ENCODE assay signal across 12 cellular contexts in the genomic region with DNA sequence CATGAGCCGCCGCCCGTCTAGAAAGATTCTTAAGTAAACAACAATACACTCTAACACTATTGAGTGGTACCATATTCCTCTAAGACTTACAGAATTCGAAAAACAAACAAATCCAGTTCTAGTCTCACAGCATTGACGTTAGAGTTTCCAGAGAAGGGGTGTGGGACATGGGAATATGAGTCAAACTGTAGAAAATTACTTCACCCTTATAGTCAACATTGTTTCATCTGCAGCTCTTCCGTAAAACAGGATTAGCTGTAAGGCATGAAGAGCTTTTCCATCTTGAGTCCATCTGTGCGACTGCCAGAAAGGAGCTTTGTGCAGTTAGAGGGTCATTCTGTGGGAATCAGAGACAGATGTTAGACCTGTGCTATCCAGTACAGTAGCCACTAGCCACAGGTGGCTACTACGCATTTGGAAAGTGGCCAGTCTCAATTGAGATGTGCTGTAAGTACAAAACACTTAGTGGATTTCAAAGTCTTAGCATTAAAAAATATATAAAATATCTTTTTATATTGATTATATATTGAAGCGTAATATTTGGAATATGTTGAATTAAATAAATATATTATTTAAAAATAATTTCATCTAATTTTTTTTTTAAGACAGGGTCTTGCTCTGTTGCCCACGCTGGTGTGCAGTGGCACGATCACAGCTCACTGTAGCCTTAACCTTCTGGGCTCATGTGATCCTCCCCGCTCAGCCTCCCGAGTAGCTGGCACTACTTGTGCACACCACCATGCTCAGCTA.
A peak's percentile ranks its signal among the peaks of the same experiment; 100 is the strongest.
DNase-seq lines count a peak whose midpoint lies in the region; ATAC-seq and TF ChIP-seq lines count a peak whose summit lies in the region.
"Had no signal": no experiment of that assay in that cellular context is flagged by ENCODE, and none has a peak within 500 bp of the region (broad histone marks: within the 10 kb centered on the region; RNA-seq: fewer than 3 reads in every experiment).

No MANE protein-coding gene starts in this region.

- H3K4me1 Mint-ChIP-seq in activated CD4-positive, alpha-beta T cell treated with anti-CD3 and anti-CD28 coated beads for 36 hours, result peaks cover 30% of the 10 kb centered on the region

- POLR2A ChIA-PET in A673 (lab: Charles Lee; ENCODE audit: low non-redundant PET), result no interaction called here
- POLR2A ChIA-PET in activated CD4-positive, alpha-beta T cell treated with anti-CD3 and anti-CD28 coated beads for 36 hours (lab: Charles Lee), result no interaction called here

- in situ Hi-C loops in GM23248 (cut with MboI), result loop anchor here (5.0 kb wide), 1 partner anchor 130 kb away; no protein-coding TSS in a partner anchor

- no peak overlapping the region for H2AFZ ChIP-seq in GM23248

- intact Hi-C loops in A673 (cut with micrococcal nuclease; ENCODE audit: unreplicated experiment) (loop anchor here (2.0 to 10.0 kb wide), 3 partner anchors 80 to 638 kb away; partner anchors contain the start of genes MKX and MPP7), left cardiac atrium (cut with DNase I) (loop anchor here (2.0 to 10.0 kb wide), 4 partner anchors 130 to 828 kb away; partner anchors contain the start of gene MKX (in 1 of the 2))
- intact Hi-C loops in activated CD4-positive, alpha-beta T cell treated with anti-CD3 and anti-CD28 coated beads for 36 hours (cut with DNase I, micrococcal nuclease), result loop anchor here (1.0 to 5.0 kb wide), 7 partner anchors 80 to 936 kb away; no protein-coding TSS in a partner anchor

- H3K4me1 ChIP-seq in A673 (ENCODE audit: insufficient read depth, low read length, poor library complexity, severe bottlenecking) (no peaks in the 10 kb centered on the region), GM23248 (ENCODE audit: insufficient read depth) (no peaks in the 10 kb centered on the region)

- no peaks in the 10 kb centered on the region for H4K20me1 ChIP-seq in GM23248 (ENCODE audit: insufficient read depth)

- H3K79me2 ChIP-seq in GM23248 (ENCODE audit: insufficient read depth), result no peaks in the 10 kb centered on the region

- H3K9me3 ChIP-seq in A673 (ENCODE audit: low read depth, low read length, poor library complexity, severe bottlenecking) (no peaks in the 10 kb centered on the region), GM23248 (ENCODE audit: low read depth) (no peaks in the 10 kb centered on the region)

- H3K27ac ChIP-seq in A673 (ENCODE audit: low read depth, low read length, poor library complexity, severe bottlenecking) (no peak overlapping the region), GM23248 (no peak overlapping the region)

- no peaks in the 10 kb centered on the region for H3F3A ChIP-seq in GM23248 (ENCODE audit: insufficient read depth)

- CTCF ChIA-PET in A673 (lab: Charles Lee), result interaction anchor here (0.6 to 1.0 kb wide), 3 partner anchors 131 to 1014 kb away, joined by 3 to 17 read pairs (median 3); no protein-coding TSS in a partner anchor
- CTCF ChIA-PET in activated CD4-positive, alpha-beta T cell treated with anti-CD3 and anti-CD28 coated beads for 36 hours (lab: Charles Lee), result interaction anchor here (0.6 to 5.8 kb wide), 17 partner anchors 10 to 669 kb away, joined by 3 to 160 read pairs (median 7); partner anchors contain the start of gene MPP7

- ATAC-seq in GM21526 (IDR thresholded peaks at IDR 0.05; ENCODE audit: low FRiP score, unreplicated experiment) (no peak), left cardiac atrium (no peak)
- ATAC-seq in activated CD4-positive, alpha-beta T cell treated with anti-CD3 and anti-CD28 coated beads for 36 hours, result no peak

- H3K9me3 Mint-ChIP-seq in activated CD4-positive, alpha-beta T cell treated with anti-CD3 and anti-CD28 coated beads for 36 hours (ENCODE audit: low read depth), result no peaks in the 10 kb centered on the region
- H3K9me3 Mint-ChIP-seq: activated CD4-positive, alpha-beta T cell treated with anti-CD3 and anti-CD28 coated beads, Interleukin-2, amount 10 ng/mL, durations not matched to agents 24 days and 14 days; stimulated activated naive CD8-positive, alpha-beta T cell treated with anti-CD3 and anti-CD28 coated beads, Interleukin-15, Interleukin-2, amounts not matched to agents 100 ng/mL and 50 ng/mL, for 24 hours had no signal

- no peak overlapping the region for H3K9ac ChIP-seq in GM23248

- peaks cover 2% of the 10 kb centered on the region for H3K27me3 Mint-ChIP-seq in activated CD4-positive, alpha-beta T cell treated with anti-CD3 and anti-CD28 coated beads for 36 hours

- H3K36me3 Mint-ChIP-seq in activated CD4-positive, alpha-beta T cell treated with anti-CD3 and anti-CD28 coated beads for 36 hours (ENCODE audit: low read depth), result no peaks in the 10 kb centered on the region

- H3K27ac Mint-ChIP-seq in activated CD4-positive, alpha-beta T cell treated with anti-CD3 and anti-CD28 coated beads for 36 hours, result no peak overlapping the region
- H3K27ac Mint-ChIP-seq: B cell had no signal

- WGBS in GM23248 (ENCODE audit: low coverage in 1 of 2, low lambda C conversion rate in 2 of 2, missing lambda C conversion rate in 2 of 2), 2 experiments, result 26 to 28% methylated on average over 13 of the region's 13 CpGs

- H3K36me3 ChIP-seq in A673 (ENCODE audit: insufficient read depth, low read length, poor library complexity, severe bottlenecking), result no peaks in the 10 kb centered on the region
- no peaks in the 10 kb centered on the region for H3K36me3 ChIP-seq in GM23248 (ENCODE audit: low read depth)

- no peak overlapping the region for H3K4me2 ChIP-seq in GM23248 (ENCODE audit: unreplicated experiment)

- H3K27me3 ChIP-seq in A673 (replicated peaks; ENCODE audit: insufficient read depth, low read depth, low read length, poor library complexity) (no peaks in the 10 kb centered on the region), GM23248 (replicated peaks; ENCODE audit: insufficient read depth) (peaks cover 48% of the 10 kb centered on the region)

- BruUV-seq in A673 (replicated peaks; lab: Mats Ljungman, UMichigan), result no TSS peak

- H3K4me3 ChIP-seq in A673 (ENCODE audit: low read depth, low read length, poor library complexity, severe bottlenecking), result no peak overlapping the region
- H3K4me3 ChIP-seq in GM23248, result no peak overlapping the region
- no peak overlapping the region for H3K4me3 ChIP-seq in foreskin fibroblast (ENCODE audit: low read depth in 1 of 2, low read length in 2 of 2)
- H3K4me3 ChIP-seq: smooth muscle cell had no signal

- DNase-seq in A673 (ENCODE audit: low spot score) (peak; percentile 7), GM23248 (peak; percentile 49), amniotic epithelial cell (ENCODE audit: low read depth) (peak; percentile 35), foreskin fibroblast (peak; percentile 32 to 79), activated gamma-delta T cell treated with Interleukin-2 at 50 U/mL for 16 hours (no peak), left cardiac atrium (no peak)
- no peak for DNase-seq in activated CD4-positive, alpha-beta T cell treated with anti-CD3 and anti-CD28 coated beads for 36 hours

- no peaks in the 10 kb centered on the region for H3K9me2 ChIP-seq in GM23248 (ENCODE audit: insufficient read depth)

- TF ChIP-seq CTCF in A673 (conservative IDR thresholded peaks at IDR 0.05; ENCODE audit: low read depth, low read length), result no peak
- TF ChIP-seq CTCF in foreskin fibroblast (IDR thresholded peaks at IDR 0.05; ENCODE audit: low read depth, low read length), result no peak

- no peak overlapping the region for H3K4me3 Mint-ChIP-seq in activated CD4-positive, alpha-beta T cell treated with anti-CD3 and anti-CD28 coated beads for 36 hours
- H3K4me3 Mint-ChIP-seq: activated CD4-positive, alpha-beta T cell treated with anti-CD3 and anti-CD28 coated beads, Interleukin-2, amount 10 ng/mL, durations not matched to agents 24 days and 14 days; B cell; stimulated activated naive CD8-positive, alpha-beta T cell treated with anti-CD3 and anti-CD28 coated beads, Interleukin-15, Interleukin-2, amounts not matched to agents 100 ng/mL and 50 ng/mL, for 24 hours had no signal

Comparison
In these comparisons a context has a peak if more than half of its experiments do, and no peak if none do; other contexts are left out.
1. DNase-seq: peak in A673 (single experiment), GM23248 (single experiment), amniotic epithelial cell (single experiment) and foreskin fibroblast (2 of 2); none in activated CD4-positive, alpha-beta T cell treated with anti-CD3 and anti-CD28 coated beads for 36 hours (single experiment), activated gamma-delta T cell treated with Interleukin-2 at 50 U/mL for 16 hours (single experiment) and left cardiac atrium (single experiment).